Comparison of ENCODE assay signal across 29 cellular contexts in genomic region chr3:18774319-18774877, GRCh38.
"Had no signal": no experiment of that assay in that cellular context is flagged by ENCODE, and none has a peak within 500 bp of the region (broad histone marks: within the 10 kb centered on the region; RNA-seq: fewer than 3 reads in every experiment).

No MANE protein-coding gene starts in this region.

- H3K4me1 ChIP-seq: gastroesophageal sphincter, heart right ventricle, lower lobe of right lung, prostate gland, right atrium auricular region, testis, tibial nerve, upper lobe of left lung had no signal

- DNase-seq: dorsolateral prefrontal cortex; effector CD4-positive, alpha-beta T cell; foreskin fibroblast; glutamatergic neuron; heart right ventricle; hypothalamus; immature natural killer cell; left ventricle myocardium superior; lower lobe of right lung; naive thymus-derived CD8-positive, alpha-beta T cell; nephron progenitor cell; nucleus accumbens; stimulated activated CD4-positive, alpha-beta T cell treated with anti-CD3 and anti-CD28 coated beads, Interleukin-12 subunit alpha, Interleukin-12 subunit beta, amount 100 ng/mL, for 4 hours; stimulated activated CD4-positive, alpha-beta T cell treated with anti-CD3 and anti-CD28 coated beads, Interleukin-1b, Interleukin-23, amount 100 ng/mL, for 48 hours; stimulated activated CD4-positive, alpha-beta T cell treated with anti-CD3 and anti-CD28 coated beads, Interleukin-4, amount 100 ng/mL, for 1 hour; stimulated activated CD8-positive, alpha-beta memory T cell treated with anti-CD3 and anti-CD28 coated beads, Interleukin-4, amount 100 ng/mL, for 48 hours; stimulated activated naive CD4-positive, alpha-beta T cell; substantia nigra; testis; upper lobe of left lung had no signal

- H3K4me2 ChIP-seq: smooth muscle cell had no signal

- FAIRE-seq: colon, keratinocyte, urothelium cell line had no signal

- H3K4me3 ChIP-seq: dorsolateral prefrontal cortex, gastroesophageal sphincter, heart right ventricle, lower lobe of right lung, prostate gland, right atrium auricular region, smooth muscle cell, testis, tibial nerve, upper lobe of left lung had no signal

- H3K9me3 ChIP-seq: gastroesophageal sphincter, heart right ventricle, lower lobe of right lung, prostate gland, right atrium auricular region, testis, tibial nerve, upper lobe of left lung had no signal

- H3K27ac ChIP-seq: dorsolateral prefrontal cortex, epithelial cell of prostate, gastroesophageal sphincter, heart right ventricle, lower lobe of right lung, prostate gland, right atrium auricular region, testis, tibial nerve, upper lobe of left lung had no signal

- H3K36me3 ChIP-seq: gastroesophageal sphincter, heart right ventricle, lower lobe of right lung, prostate gland, right atrium auricular region, tibial nerve, upper lobe of left lung had no signal

- H3K27me3 ChIP-seq: heart right ventricle, right atrium auricular region, testis, tibial nerve, upper lobe of left lung had no signal
